In the genomic region with DNA sequence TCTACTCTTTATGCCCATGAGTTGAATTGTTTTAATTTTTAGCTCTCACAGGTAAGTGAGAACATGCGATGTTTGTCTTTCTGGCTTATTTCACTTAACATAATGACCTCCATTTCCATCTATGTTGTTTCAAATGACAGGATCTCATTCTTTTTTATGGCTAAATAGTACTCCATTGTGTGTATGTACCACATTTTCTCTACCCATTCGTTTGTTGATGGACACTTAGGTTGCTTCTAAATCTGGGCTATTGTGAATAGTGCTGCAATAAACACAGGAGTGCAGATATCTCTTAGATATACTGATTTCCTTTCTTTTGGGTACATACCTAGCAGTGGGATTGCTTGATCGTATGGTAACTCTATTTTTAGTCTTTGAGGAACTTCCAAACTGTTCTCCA, we compare ENCODE assay signal across 10 cellular contexts. TPM values are rescaled to one million over a fixed set of nuclear protein-coding genes. Genes with fewer than 3 reads are reported as not detected.
"Had no signal": no experiment of that assay in that cellular context is flagged by ENCODE, and none has a peak within 500 bp of the region (broad histone marks: within the 10 kb centered on the region; RNA-seq: fewer than 3 reads in every experiment).

No MANE protein-coding gene starts in this region.

- DNase-seq: GM23248, GOT3, H7, KG1 had no signal

- FAIRE-seq: HTR-8/SVneo had no signal

- H2AFZ ChIP-seq: GM23248 had no signal

- ATAC-seq: HCT116 had no signal

- H3K4me3 ChIP-seq: GM23248, HAP-1 had no signal

- H3K27ac ChIP-seq: GM23248 had no signal

- H3K36me3 ChIP-seq: HAP-1 had no signal

- H3K4me1 ChIP-seq: HAP-1 had no signal

- H3K9me3 ChIP-seq: HAP-1 had no signal

- H3K9ac ChIP-seq: GM23248 had no signal

RNA-seq across cellular contexts. Expression of a gene that starts 19.3 kb away (rescaled TPM):
- total RNA-seq: GM23248, H4, HT-29 had no signal
- polyA plus RNA-seq: GM23248, IgD-negative memory B cell had no signal
